Comparison of ENCODE assay signal across 1 cellular context in the genomic region with DNA sequence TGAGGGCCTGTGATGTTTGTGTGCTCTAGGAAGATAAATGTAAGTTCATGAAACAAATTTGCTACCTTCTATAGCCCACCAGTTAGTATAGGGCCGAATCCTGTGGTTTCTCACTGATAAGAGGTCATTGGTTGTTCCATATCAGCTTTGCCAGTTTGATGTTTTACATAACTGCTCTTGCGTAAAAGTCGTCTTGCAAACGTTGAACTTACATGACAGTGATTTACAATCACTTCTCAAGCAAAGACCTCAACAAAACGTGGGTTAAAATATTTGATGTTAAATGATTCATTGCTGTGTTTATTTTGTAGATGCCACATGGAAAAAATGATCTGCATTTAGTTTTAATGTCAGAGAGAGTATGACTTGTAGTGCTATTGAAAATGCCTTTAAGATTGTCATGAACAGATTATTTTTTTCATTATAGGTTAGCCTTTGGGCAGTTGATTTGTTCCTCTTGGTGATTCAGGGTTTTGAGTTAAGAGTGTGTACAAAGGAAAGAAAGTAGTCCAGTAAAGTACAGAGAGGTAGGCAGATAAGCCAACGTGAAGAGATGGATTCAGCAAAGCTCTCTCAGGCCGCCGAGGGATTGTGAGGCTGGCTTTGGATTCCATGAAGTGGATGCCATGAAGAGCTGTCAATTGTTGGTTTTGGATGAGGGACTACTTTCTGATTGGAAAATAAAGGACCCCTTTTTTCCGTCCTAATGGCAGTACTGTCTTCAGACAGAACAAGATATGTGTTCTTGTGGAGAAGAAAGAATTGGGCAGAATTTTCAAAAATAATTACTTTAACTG.
TF ChIP-seq lines count a peak whose summit lies in the region.

No MANE protein-coding gene starts in this region.

TF ChIP-seq in K562, 482 proteins besides CTCF, POLR2A, EP300 and RAD21 (continued from another document):
- TF ChIP-seq TCF7 (IDR thresholded peaks at IDR 0.05; ENCODE audit: borderline replicate concordance), result peak; percentile 59; the same call in 1 of the 2 replicates
- TF ChIP-seq ARID1B (IDR thresholded peaks at IDR 0.05), result peak; percentile 81
- TF ChIP-seq NR2C2 (CRISPR knock-in tag; IDR thresholded peaks at IDR 0.05), result no peak
- TF ChIP-seq NR2C2 (tag; IDR thresholded peaks at IDR 0.05), result peak; percentile 46; the same call in 1 of the 2 replicates
